In the genomic region with DNA sequence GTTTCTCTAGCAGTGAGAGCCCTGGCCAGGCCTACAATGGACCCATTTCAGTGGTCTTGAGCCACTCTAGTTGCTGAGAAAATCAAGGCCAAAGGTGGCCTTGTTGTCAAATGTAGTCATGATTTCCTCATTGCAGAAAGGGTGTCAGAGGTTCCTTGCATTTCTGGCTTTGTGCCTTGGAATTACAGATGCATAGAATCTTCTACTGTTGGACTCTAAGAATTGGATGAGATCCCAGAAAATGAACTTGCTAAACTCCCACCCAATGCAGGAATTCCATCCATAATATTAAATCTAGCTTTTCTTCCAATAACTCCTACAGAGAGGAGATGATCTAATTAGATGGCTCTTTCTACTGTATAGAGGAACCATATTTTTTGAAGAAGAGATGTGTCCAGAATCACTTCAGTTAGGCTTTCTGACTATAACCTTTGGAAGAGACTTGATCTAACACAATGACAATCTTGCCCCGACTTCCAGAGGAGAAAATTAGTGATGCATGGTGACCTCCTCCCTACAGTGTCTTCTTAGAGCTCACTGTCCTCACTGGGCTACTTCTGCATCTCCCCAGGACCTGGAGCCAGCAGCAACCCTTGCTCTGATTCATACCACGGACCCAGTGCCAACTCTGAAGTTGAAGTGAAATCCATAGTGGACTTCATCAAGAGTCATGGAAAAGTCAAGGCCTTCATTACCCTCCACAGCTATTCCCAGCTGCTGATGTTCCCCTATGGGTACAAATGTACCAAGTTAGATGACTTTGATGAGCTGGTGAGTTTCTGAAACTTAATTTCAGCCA, we compare ENCODE assay signal across 19 cellular contexts. TPM values are rescaled to one million over a fixed set of nuclear protein-coding genes. Genes with fewer than 3 reads are reported as not detected.
DNase-seq lines count a peak whose midpoint lies in the region; ATAC-seq and TF ChIP-seq lines count a peak whose summit lies in the region.
"Had no signal": no experiment of that assay in that cellular context is flagged by ENCODE, and none has a peak within 500 bp of the region (broad histone marks: within the 10 kb centered on the region; RNA-seq: fewer than 3 reads in every experiment).

No MANE protein-coding gene starts in this region.

- no peak overlapping the region for H4K91ac ChIP-seq in mesenchymal stem cell (ENCODE audit: low read length)

- H3K79me1 ChIP-seq in mesenchymal stem cell (replicated peaks; ENCODE audit: low read length, poor library complexity, severe bottlenecking): no peaks in the 10 kb centered on the region

- H2BK5ac ChIP-seq in mesenchymal stem cell (ENCODE audit: low read depth, low read length, poor library complexity, severe bottlenecking): peak overlapping the region; percentile 39

- TF ChIP-seq CTCF in AG10803 (conservative IDR thresholded peaks at IDR 0.05; ENCODE audit: low read length) (no peak), cardiac fibroblast (IDR thresholded peaks at IDR 0.05; ENCODE audit: low read depth, low read length) (no peak)

- no peaks in the 10 kb centered on the region for H3K27me3 ChIP-seq in mesenchymal stem cell (ENCODE audit: control insufficient read depth in 1 of 2, insufficient read depth in 1 of 2, low read length in 2 of 2)

- H3K4ac ChIP-seq in mesenchymal stem cell (ENCODE audit: low read depth in 1 of 2, low read length in 2 of 2): peak overlapping the region in 1 of 2 experiments; percentile 64

- no peak overlapping the region for H3K23ac ChIP-seq in mesenchymal stem cell (ENCODE audit: low read length in 2 of 2)

- H3K9ac ChIP-seq in mesenchymal stem cell (ENCODE audit: low read length): no peak overlapping the region

- ATAC-seq in GM21381 (IDR thresholded peaks at IDR 0.05; ENCODE audit: unreplicated experiment) (no peak), HG03097 (IDR thresholded peaks at IDR 0.05; ENCODE audit: low FRiP score, unreplicated experiment) (no peak)

- no peaks in the 10 kb centered on the region for H3K9me3 ChIP-seq in mesenchymal stem cell (ENCODE audit: control insufficient read depth, low read length)
- H3K9me3 ChIP-seq: neutrophil had no signal

- H3K18ac ChIP-seq in mesenchymal stem cell (ENCODE audit: low read depth in 1 of 2, low read length in 2 of 2): peak overlapping the region in 1 of 2 experiments; percentile 85

- peak overlapping the region; percentile 20 to 29 for H2BK12ac ChIP-seq in mesenchymal stem cell (ENCODE audit: low read length in 2 of 2)

- no peak overlapping the region for H2BK15ac ChIP-seq in mesenchymal stem cell (ENCODE audit: low read depth, poor library complexity, severe bottlenecking)

- no peak overlapping the region for H3K14ac ChIP-seq in mesenchymal stem cell (ENCODE audit: low read length in 2 of 2)

- H4K8ac ChIP-seq in mesenchymal stem cell (ENCODE audit: low read length): peak overlapping the region; percentile 52

- H3K4me3 ChIP-seq in AG10803 (ENCODE audit: low read length) (no peak overlapping the region), cardiac fibroblast (replicated peaks in 1 of 2; ENCODE audit: low read depth in 2 of 2, low read length in 2 of 2) (no peak overlapping the region), mesenchymal stem cell (ENCODE audit: insufficient read depth in 1 of 2, low read depth in 1 of 2, low read length in 2 of 2) (no peak overlapping the region)

- no peak overlapping the region for H2BK120ac ChIP-seq in mesenchymal stem cell (ENCODE audit: low read depth, low read length)

- no peak overlapping the region for H2AFZ ChIP-seq in mesenchymal stem cell (ENCODE audit: low read depth, low read length)

- peak; percentile 82 for DNase-seq in AG10803 (ENCODE audit: low read depth)
- DNase-seq in NCI-H446 (lab: John Stamatoyannopoulos, UW): peak; percentile 46 to 88
- peak; percentile 90 to 98 for DNase-seq in cardiac fibroblast (ENCODE audit: low read depth in 2 of 2)
- DNase-seq in mesenchymal stem cell: peak; percentile 49
- DNase-seq in SIG-M5 (lab: John Stamatoyannopoulos, UW): no peak
- no peak for DNase-seq in stimulated activated CD4-positive, alpha-beta T cell treated with anti-CD3 and anti-CD28 coated beads, Interleukin-4, amount 100 ng/mL, for 1 hour
- DNase-seq: activated CD4-positive, alpha-beta T cell treated with anti-CD3 and anti-CD28 coated beads, Interleukin-2, amount 10 ng/mL, durations not matched to agents 7 days and 5 days; activated T-cell treated with anti-CD3 and anti-CD28 coated beads, Interleukin-2, amount 50 U/mL, for 48 hours; DMS153; endodermal cell; hippocampal formation; NCI-H1436; NCI-H524 treated with DMSO at 0.1 percent for 48 hours; T1000 had no signal

- no peak overlapping the region for H3K4me2 ChIP-seq in mesenchymal stem cell (ENCODE audit: low read length, poor library complexity, severe bottlenecking)

- no peaks in the 10 kb centered on the region for H3K36me3 ChIP-seq in mesenchymal stem cell (ENCODE audit: control insufficient read depth in 1 of 2, insufficient read depth in 2 of 2, low read depth in 1 of 2, low read length in 2 of 2)
- H3K36me3 ChIP-seq: neutrophil had no signal

- H3K4me1 ChIP-seq in mesenchymal stem cell (ENCODE audit: control insufficient read depth, insufficient read depth, low read depth, low read length): no peaks in the 10 kb centered on the region

- peak overlapping the region; percentile 12 for H2AK5ac ChIP-seq in mesenchymal stem cell (ENCODE audit: low read length, severe bottlenecking)

- no peak overlapping the region for H3K27ac ChIP-seq in mesenchymal stem cell (ENCODE audit: low read length, poor library complexity, severe bottlenecking)
- H3K27ac ChIP-seq: neutrophil had no signal

- 98% methylated on average over 2 of the region's 2 CpGs for WGBS in mesenchymal stem cell

RNA-seq across cellular contexts. Expression of gene CPA2, which starts 12.4 kb away (rescaled TPM):
- not detected for polyA plus RNA-seq in mesenchymal stem cell (2013, experiment 1 of 2)
- polyA plus RNA-seq in mesenchymal stem cell (2013, experiment 2 of 2): 0.10 TPM
- polyA plus RNA-seq: liver had no signal

RNA-seq across cellular contexts. Expression of gene CPA4, which starts 13.9 kb away (rescaled TPM):
- polyA plus RNA-seq in mesenchymal stem cell (2013, experiment 1 of 2): 36.9 TPM
- polyA plus RNA-seq in mesenchymal stem cell (2013, experiment 2 of 2): 36.9 TPM
- polyA plus RNA-seq: urinary bladder had no signal

Comparison
In these comparisons a context has a peak if more than half of its experiments do, and no peak if none do; other contexts are left out.
1. DNase-seq: peak in AG10803 (single experiment), NCI-H446 (2 of 2), cardiac fibroblast (2 of 2) and mesenchymal stem cell (single experiment); none in SIG-M5 (single experiment) and stimulated activated CD4-positive, alpha-beta T cell treated with anti-CD3 and anti-CD28 coated beads, Interleukin-4, amount 100 ng/mL, for 1 hour (single experiment).